Comparison of ENCODE assay signal across 8 cellular contexts in the genomic region with DNA sequence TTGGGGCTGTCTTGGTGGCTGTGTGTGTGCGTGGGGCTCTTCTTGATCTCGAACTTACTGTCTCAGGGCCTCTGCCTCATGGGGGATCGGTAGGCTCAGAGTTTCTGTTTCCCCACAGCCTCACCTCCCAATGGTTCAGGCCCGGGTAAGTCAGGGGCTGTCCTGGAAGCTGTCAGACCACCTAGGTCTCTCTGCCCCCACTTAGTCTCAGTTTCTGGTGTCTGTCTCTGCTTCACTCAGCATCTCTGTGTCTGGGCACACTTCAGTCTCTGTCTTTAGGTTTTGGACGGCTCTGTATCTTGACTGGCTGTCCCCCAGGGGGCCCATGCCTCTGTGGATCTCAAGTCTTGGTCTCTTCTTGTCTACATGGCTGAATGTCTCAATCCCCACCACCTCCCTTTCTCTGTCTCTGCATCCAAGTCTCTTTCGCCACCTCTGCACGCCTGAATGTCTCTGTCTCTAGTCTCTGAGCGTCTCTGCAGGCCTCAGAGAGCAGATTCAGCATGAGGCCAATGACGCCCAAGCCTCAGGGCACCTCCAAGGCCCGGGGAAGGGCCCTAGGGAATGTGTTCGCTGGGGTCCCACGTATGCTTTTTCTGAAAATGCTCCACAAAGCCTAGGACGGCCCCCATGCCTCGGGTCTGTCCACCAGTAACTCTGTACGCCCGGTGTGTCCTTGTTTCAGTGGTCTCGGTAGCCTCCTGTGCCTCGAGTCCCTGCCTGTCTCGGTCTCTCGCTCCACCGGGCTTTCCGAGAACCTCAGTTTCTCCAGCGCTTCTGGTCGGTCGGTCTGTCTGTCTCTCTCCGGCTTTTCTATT. TPM values are rescaled to one million over a fixed set of nuclear protein-coding genes. Genes with fewer than 3 reads are reported as not detected.
DNase-seq lines count a peak whose midpoint lies in the region; ATAC-seq lines count a peak whose summit lies in the region.

No MANE protein-coding gene starts in this region.

- peak; percentile 40 to 41 for ATAC-seq in CD4-positive, CD25-positive, alpha-beta regulatory T cell (ENCODE audit: low read depth in 2 of 2)
- no peak for ATAC-seq in HG02870 (IDR thresholded peaks at IDR 0.05; ENCODE audit: unreplicated experiment)

- H3K9ac ChIP-seq in HUES64 (ENCODE audit: low read depth, low read length), result peak overlapping the region; percentile 63

- H3K36me3 Mint-ChIP-seq in CD4-positive, CD25-positive, alpha-beta regulatory T cell, result no peaks in the 10 kb centered on the region

- H3K4me3 ChIP-seq in CD4-positive, CD25-positive, alpha-beta regulatory T cell (ENCODE audit: low read depth, low read length), result peak overlapping the region; percentile 70
- H3K4me3 ChIP-seq in HUES64 (ENCODE audit: low read length), result peak overlapping the region; percentile 76

- H3K27ac Mint-ChIP-seq in CD4-positive, CD25-positive, alpha-beta regulatory T cell, result peak overlapping the region; percentile 59 to 84 (median 83)

- no peaks in the 10 kb centered on the region for H3K27me3 Mint-ChIP-seq in CD4-positive, CD25-positive, alpha-beta regulatory T cell

- H3K4me1 Mint-ChIP-seq in CD4-positive, CD25-positive, alpha-beta regulatory T cell, result peaks cover 0 to 58% (median 30%) of the 10 kb centered on the region in 4 donors

- peaks cover 44% of the 10 kb centered on the region for H3K4me1 ChIP-seq in CD4-positive, CD25-positive, alpha-beta regulatory T cell (ENCODE audit: control insufficient read depth, insufficient read depth, low read length, poor library complexity, severe bottlenecking)
- peaks cover 47% of the 10 kb centered on the region for H3K4me1 ChIP-seq in HUES64 (ENCODE audit: insufficient read depth, low read length)

- DNase-seq in CD4-positive, CD25-positive, alpha-beta regulatory T cell, result peak in 2 of 3 donors; percentile 33 to 59
- DNase-seq in amniotic epithelial cell (ENCODE audit: low read depth) (peak; percentile 27), amniotic stem cell (lab: John Stamatoyannopoulos, UW) (no peak), NCI-H1930 (lab: John Stamatoyannopoulos, UW) (no peak)

- H3K9me3 ChIP-seq in CD4-positive, CD25-positive, alpha-beta regulatory T cell (ENCODE audit: control insufficient read depth in 2 of 2, low read length in 2 of 2), result no peaks in the 10 kb centered on the region
- H3K9me3 ChIP-seq in HUES64 (ENCODE audit: insufficient read depth, low read depth, low read length), result no peaks in the 10 kb centered on the region

- no peaks in the 10 kb centered on the region for H3K27me3 ChIP-seq in CD4-positive, CD25-positive, alpha-beta regulatory T cell (ENCODE audit: control insufficient read depth, insufficient read depth, low read length)
- H3K27me3 ChIP-seq in HUES64 (ENCODE audit: insufficient read depth, low read length) (no peaks in the 10 kb centered on the region), layer of hippocampus (ENCODE audit: control insufficient read depth, insufficient read depth, low read length) (no peaks in the 10 kb centered on the region)

- WGBS in HUES64, result 10% methylated on average over 26 of the region's 26 CpGs

- peak overlapping the region; percentile 74 to 94 (median 90) for H3K4me3 Mint-ChIP-seq in CD4-positive, CD25-positive, alpha-beta regulatory T cell

- no peaks in the 10 kb centered on the region for H3K9me3 Mint-ChIP-seq in CD4-positive, CD25-positive, alpha-beta regulatory T cell

- peak overlapping the region; percentile 43 for H3K27ac ChIP-seq in CD4-positive, CD25-positive, alpha-beta regulatory T cell (ENCODE audit: insufficient read depth, low read length, poor library complexity, severe bottlenecking)
- H3K27ac ChIP-seq in HUES64 (ENCODE audit: low read depth, low read length) (no peak overlapping the region), layer of hippocampus (ENCODE audit: low read depth, low read length) (peak overlapping the region; percentile 19), temporal lobe (ENCODE audit: low read depth, low read length) (peak overlapping the region; percentile 52)

- H3K36me3 ChIP-seq in CD4-positive, CD25-positive, alpha-beta regulatory T cell (ENCODE audit: control insufficient read depth, insufficient read depth, low read length), result no peaks in the 10 kb centered on the region
- no peaks in the 10 kb centered on the region for H3K36me3 ChIP-seq in HUES64 (ENCODE audit: insufficient read depth, low read length)

RNA-seq across cellular contexts. Expression of gene FHL3, which starts 0.8 kb away (rescaled TPM):
- total RNA-seq in CD4-positive, CD25-positive, alpha-beta regulatory T cell, result 4.6 TPM
- polyA plus RNA-seq in CD4-positive, CD25-positive, alpha-beta regulatory T cell, result 10 to 100 TPM; 11.2 to 20.8 (median 13.3) TPM
- 19.7 TPM for polyA plus RNA-seq in HUES64 (2013, experiment 1 of 2)
- polyA plus RNA-seq in HUES64 (2013, experiment 2 of 2), result 20.8 TPM
- total RNA-seq in temporal lobe, result 5.2 TPM

RNA-seq across cellular contexts. Expression of gene UTP11, which starts 8.0 kb away (rescaled TPM):
- 12.3 TPM for total RNA-seq in CD4-positive, CD25-positive, alpha-beta regulatory T cell
- 10 to 100 TPM; 21.0 to 31.1 (median 24.9) TPM for polyA plus RNA-seq in CD4-positive, CD25-positive, alpha-beta regulatory T cell
- 64.1 TPM for polyA plus RNA-seq in HUES64 (2013, experiment 1 of 2)
- 66.8 TPM for polyA plus RNA-seq in HUES64 (2013, experiment 2 of 2)
- total RNA-seq in temporal lobe, result 28.5 TPM

RNA-seq across cellular contexts. Expression of gene SF3A3, which starts 14.7 kb away (rescaled TPM):
- total RNA-seq in CD4-positive, CD25-positive, alpha-beta regulatory T cell, result 47.6 TPM
- polyA plus RNA-seq in CD4-positive, CD25-positive, alpha-beta regulatory T cell, result 100 to 1,000 TPM in 3 of 4 donors, 10 to 100 TPM in 1; 90.6 to 118 (median 105) TPM
- polyA plus RNA-seq in HUES64 (2013, experiment 1 of 2), result 123 TPM
- polyA plus RNA-seq in HUES64 (2013, experiment 2 of 2), result 106 TPM
- 80.6 TPM for total RNA-seq in temporal lobe

RNA-seq across cellular contexts. Expression of gene POU3F1, which starts 42.1 kb away (rescaled TPM):
- total RNA-seq in CD4-positive, CD25-positive, alpha-beta regulatory T cell, result 1.7 TPM
- under 1 TPM; 0.11 to 0.49 (median 0.32) TPM for polyA plus RNA-seq in CD4-positive, CD25-positive, alpha-beta regulatory T cell
- polyA plus RNA-seq in HUES64 (2013, experiment 1 of 2), result 7.4 TPM
- polyA plus RNA-seq in HUES64 (2013, experiment 2 of 2), result 9.1 TPM
- total RNA-seq in temporal lobe, result 6.1 TPM

RNA-seq across cellular contexts. Expression of gene INPP5B, which starts 57.6 kb away (rescaled TPM):
- total RNA-seq in CD4-positive, CD25-positive, alpha-beta regulatory T cell, result 23.8 TPM
- 10 to 100 TPM; 15.4 to 21.1 (median 18.5) TPM for polyA plus RNA-seq in CD4-positive, CD25-positive, alpha-beta regulatory T cell
- polyA plus RNA-seq in HUES64 (2013, experiment 1 of 2), result 11.1 TPM
- polyA plus RNA-seq in HUES64 (2013, experiment 2 of 2), result 12.6 TPM
- 10.6 TPM for total RNA-seq in temporal lobe

Comparison
In these comparisons a context has a peak if more than half of its experiments do, and no peak if none do; other contexts are left out.
1. DNase-seq: peak in CD4-positive, CD25-positive, alpha-beta regulatory T cell (2 of 3) and amniotic epithelial cell (single experiment); none in amniotic stem cell (single experiment) and NCI-H1930 (0 of 2).